1 cellular context compared by ENCODE assay signal in genomic region chr5:115847290-115847689, GRCh38.
TF ChIP-seq lines count a peak whose summit lies in the region.

No MANE protein-coding gene starts in this region.

TF ChIP-seq in HepG2, 621 proteins besides CTCF, POLR2A, EP300 and RAD21:
- TF ChIP-seq ZFYVE20 (CRISPR knock-in tag; IDR thresholded peaks at IDR 0.05; ENCODE audit: borderline replicate concordance, low read depth), result no peak
- TF ChIP-seq SALL1 (CRISPR knock-in tag; IDR thresholded peaks at IDR 0.05), result peak; percentile 25; the same call in 1 of the 2 replicates
- peak; percentile 48 for TF ChIP-seq CEBPG (CRISPR knock-in tag; IDR thresholded peaks at IDR 0.05)
- no peak for TF ChIP-seq SNAI1 (CRISPR knock-in tag; IDR thresholded peaks at IDR 0.05; ENCODE audit: borderline replicate concordance)
- peak; percentile 65 for TF ChIP-seq FOSL2 (CRISPR knock-in tag; IDR thresholded peaks at IDR 0.05)
- TF ChIP-seq AFF4 (CRISPR knock-in tag; IDR thresholded peaks at IDR 0.05), result no peak
- TF ChIP-seq ZNF770 (CRISPR knock-in tag; IDR thresholded peaks at IDR 0.05), result 0 out of 2 replicates have a peak, but pooled peaks have one; percentile 24
- peak; percentile 49; the same call in 1 of the 2 replicates for TF ChIP-seq ZBTB33 (CRISPR knock-in tag; IDR thresholded peaks at IDR 0.05)
- peak; percentile 17; the same call in 1 of the 2 replicates for TF ChIP-seq CEBPB (IDR thresholded peaks at IDR 0.05; ENCODE audit: borderline replicate concordance, low read depth, low read length)
